23 cellular contexts compared by ENCODE assay signal in genomic region chr13:51613535-51613934, GRCh38. TPM values are rescaled to one million over a fixed set of nuclear protein-coding genes. Genes with fewer than 3 reads are reported as not detected.
DNase-seq lines count a peak whose midpoint lies in the region; ATAC-seq and TF ChIP-seq lines count a peak whose summit lies in the region.
"Had no signal": no experiment of that assay in that cellular context is flagged by ENCODE, and none has a peak within 500 bp of the region (broad histone marks: within the 10 kb centered on the region; RNA-seq: fewer than 3 reads in every experiment).

No MANE protein-coding gene starts in this region.

- intact Hi-C loops in MCF 10A (cut with micrococcal nuclease) (no loop called here), breast epithelium (cut with DNase I; ENCODE audit: low total_unique reads) (no loop called here), natural killer cell (cut with micrococcal nuclease) (no loop called here)
- intact Hi-C loops in dendritic cell treated with granulocyte-macrophage colony-stimulating factor and Interleukin-4, amounts not matched to agents 40 ng/mL and 50 ng/mL, for 4 days (cut with micrococcal nuclease), result no loop called here

- H3K36me3 ChIP-seq in breast epithelium, result no peaks in the 10 kb centered on the region
- H3K36me3 ChIP-seq in thoracic aorta, result no peaks in the 10 kb centered on the region
- H3K36me3 ChIP-seq: right atrium auricular region, SJCRH30 had no signal

- TF ChIP-seq CTCF in MCF 10A (IDR thresholded peaks at IDR 0.05; ENCODE audit: unreplicated experiment), result no peak
- TF ChIP-seq CTCF in breast epithelium (IDR thresholded peaks at IDR 0.05), result no peak
- no peak for TF ChIP-seq CTCF in thoracic aorta (IDR thresholded peaks at IDR 0.05)
- no peak for TF ChIP-seq CTCF in natural killer cell (IDR thresholded peaks at IDR 0.05)

- H3K4me3 ChIP-seq in breast epithelium (no peak overlapping the region), thoracic aorta (no peak overlapping the region)
- H3K4me3 ChIP-seq: GM23338, right atrium auricular region, SJCRH30 had no signal

- TF ChIP-seq POLR2A in breast epithelium (IDR thresholded peaks at IDR 0.05), result no peak

- H3K27ac ChIP-seq in breast epithelium, result no peak overlapping the region
- peak overlapping the region; percentile 1 to 41 for H3K27ac ChIP-seq in thoracic aorta
- H3K27ac ChIP-seq: epithelial cell of prostate, right atrium auricular region had no signal

- H3K27me3 Mint-ChIP-seq in MCF 10A (ENCODE audit: insufficient read depth, unreplicated experiment), result no peaks in the 10 kb centered on the region
- H3K27me3 Mint-ChIP-seq in dendritic cell treated with granulocyte-macrophage colony-stimulating factor and Interleukin-4, amounts not matched to agents 40 ng/mL and 50 ng/mL, for 4 days, result no peaks in the 10 kb centered on the region
- no peaks in the 10 kb centered on the region for H3K27me3 Mint-ChIP-seq in natural killer cell (ENCODE audit: low read depth in 2 of 2)
- H3K27me3 Mint-ChIP-seq: CD8-positive, alpha-beta memory T cell; naive thymus-derived CD8-positive, alpha-beta T cell had no signal

- no peaks in the 10 kb centered on the region for H3K27me3 ChIP-seq in breast epithelium
- no peaks in the 10 kb centered on the region for H3K27me3 ChIP-seq in thoracic aorta (replicated peaks; ENCODE audit: insufficient read depth)
- H3K27me3 ChIP-seq: right atrium auricular region, SJCRH30 had no signal

- ATAC-seq in thoracic aorta (ENCODE audit: insufficient number of reproducible peaks, low FRiP score, low read depth) (no peak), HG03280 (IDR thresholded peaks at IDR 0.05; ENCODE audit: unreplicated experiment) (no peak), natural killer cell (no peak)
- ATAC-seq: Panc1 had no signal

- DNase-seq in MCF 10A (ENCODE audit: unreplicated experiment), result no peak
- no peak for DNase-seq in breast epithelium (ENCODE audit: low spot score in 2 of 2)
- peak; percentile 28 for DNase-seq in OCI-M1 (lab: John Stamatoyannopoulos, UW)
- no peak for DNase-seq in thoracic aorta (ENCODE audit: low spot score)
- DNase-seq in natural killer cell, result no peak
- no peak for DNase-seq in DMS153 (lab: John Stamatoyannopoulos, UW)
- DNase-seq: activated CD4-positive, alpha-beta T cell treated with anti-CD3 and anti-CD28 coated beads, Interleukin-2, amount 50 U/mL, for 1 hour; activated gamma-delta T cell treated with Interleukin-2 at 50 U/mL for 16 hours; CD8-positive, alpha-beta memory T cell; cerebellar nuclear complex; DMS79; Kasumi-1; naive thymus-derived CD8-positive, alpha-beta T cell; NCI-H1092; NCI-H187 treated with DMSO at 0.1 percent for 48 hours; NCI-H226; SJCRH30 had no signal

- H3K36me3 Mint-ChIP-seq in MCF 10A (ENCODE audit: insufficient read depth, unreplicated experiment) (no peaks in the 10 kb centered on the region), natural killer cell (no peaks in the 10 kb centered on the region)
- peaks cover 22% of the 10 kb centered on the region for H3K36me3 Mint-ChIP-seq in dendritic cell treated with granulocyte-macrophage colony-stimulating factor and Interleukin-4, amounts not matched to agents 40 ng/mL and 50 ng/mL, for 4 days (ENCODE audit: low read depth)
- H3K36me3 Mint-ChIP-seq: CD8-positive, alpha-beta memory T cell had no signal

- H3K9me3 Mint-ChIP-seq in MCF 10A (ENCODE audit: unreplicated experiment), result no peaks in the 10 kb centered on the region
- H3K9me3 Mint-ChIP-seq in dendritic cell treated with granulocyte-macrophage colony-stimulating factor and Interleukin-4, amounts not matched to agents 40 ng/mL and 50 ng/mL, for 4 days, result no peaks in the 10 kb centered on the region
- H3K9me3 Mint-ChIP-seq in natural killer cell, result no peaks in the 10 kb centered on the region
- H3K9me3 Mint-ChIP-seq: CD8-positive, alpha-beta memory T cell; GM23338; naive thymus-derived CD8-positive, alpha-beta T cell had no signal

- H3K9me3 ChIP-seq in breast epithelium (no peaks in the 10 kb centered on the region), thoracic aorta (no peaks in the 10 kb centered on the region)
- H3K9me3 ChIP-seq: right atrium auricular region, SJCRH30 had no signal

- CTCF ChIA-PET in MCF 10A (lab: Yijun Ruan, JAX), result interaction anchor here (1.0 to 2.3 kb wide), 5 partner anchors 8 to 218 kb away, joined by 3 to 10 read pairs (median 3); no protein-coding TSS in a partner anchor

- peaks cover 0 to 5% of the 10 kb centered on the region in 2 donors for H3K4me1 ChIP-seq in breast epithelium
- H3K4me1 ChIP-seq in thoracic aorta (ENCODE audit: control insufficient read depth in 1 of 2, low read depth in 2 of 2), result peaks cover 26 to 47% of the 10 kb centered on the region in 2 donors

- H3K4me1 Mint-ChIP-seq in MCF 10A (ENCODE audit: insufficient read depth, unreplicated experiment) (peaks cover 20% of the 10 kb centered on the region), natural killer cell (peaks cover 19 to 31% of the 10 kb centered on the region in 2 donors)
- H3K4me1 Mint-ChIP-seq in dendritic cell treated with granulocyte-macrophage colony-stimulating factor and Interleukin-4, amounts not matched to agents 40 ng/mL and 50 ng/mL, for 4 days (ENCODE audit: low read depth), result peaks cover 64% of the 10 kb centered on the region

- BruUV-seq in MCF 10A (replicated peaks; lab: Mats Ljungman, UMichigan), result no TSS peak

- H3K27ac Mint-ChIP-seq in MCF 10A (ENCODE audit: low read depth, unreplicated experiment) (peak overlapping the region; percentile 12), natural killer cell (no peak overlapping the region)
- peak overlapping the region; percentile 52 for H3K27ac Mint-ChIP-seq in dendritic cell treated with granulocyte-macrophage colony-stimulating factor and Interleukin-4, amounts not matched to agents 40 ng/mL and 50 ng/mL, for 4 days
- H3K27ac Mint-ChIP-seq: GM23338 had no signal

- H3K4me3 Mint-ChIP-seq in MCF 10A (ENCODE audit: unreplicated experiment) (no peak overlapping the region), natural killer cell (no peak overlapping the region)
- no peak overlapping the region for H3K4me3 Mint-ChIP-seq in dendritic cell treated with granulocyte-macrophage colony-stimulating factor and Interleukin-4, amounts not matched to agents 40 ng/mL and 50 ng/mL, for 4 days
- H3K4me3 Mint-ChIP-seq: GM23338 had no signal

- POLR2A ChIA-PET in MCF 10A (lab: Yijun Ruan, JAX), result interaction anchor here (0.6 to 2.2 kb wide), 7 partner anchors 10 to 857 kb away, joined by 4 to 9 read pairs (median 4); partner anchors contain the start of gene INTS6

RNA-seq across cellular contexts. Expression of gene WDFY2, which starts 29.3 kb away (rescaled TPM):
- total RNA-seq in MCF 10A (2022), result 46.7 and 56.2 TPM in 2 replicates
- total RNA-seq in breast epithelium, result 10 to 100 TPM; 21.0 to 27.7 (median 21.4) TPM
- 10 to 100 TPM; 14.6 to 19.3 TPM for total RNA-seq in thoracic aorta
- 10 to 100 TPM; 29.5 to 32.1 (median 31.3) TPM for total RNA-seq in natural killer cell

Comparison
In these comparisons a context has a peak if more than half of its experiments do, and no peak if none do; other contexts are left out.
1. H3K27ac Mint-ChIP-seq: peak in MCF 10A (single experiment) and dendritic cell treated with granulocyte-macrophage colony-stimulating factor and Interleukin-4, amounts not matched to agents 40 ng/mL and 50 ng/mL, for 4 days (single experiment); none in natural killer cell (0 of 2).
2. H3K27ac ChIP-seq: peak in thoracic aorta (2 of 2); none in breast epithelium (0 of 2).